Comparison of ENCODE assay signal across 19 cellular contexts in the genomic region with DNA sequence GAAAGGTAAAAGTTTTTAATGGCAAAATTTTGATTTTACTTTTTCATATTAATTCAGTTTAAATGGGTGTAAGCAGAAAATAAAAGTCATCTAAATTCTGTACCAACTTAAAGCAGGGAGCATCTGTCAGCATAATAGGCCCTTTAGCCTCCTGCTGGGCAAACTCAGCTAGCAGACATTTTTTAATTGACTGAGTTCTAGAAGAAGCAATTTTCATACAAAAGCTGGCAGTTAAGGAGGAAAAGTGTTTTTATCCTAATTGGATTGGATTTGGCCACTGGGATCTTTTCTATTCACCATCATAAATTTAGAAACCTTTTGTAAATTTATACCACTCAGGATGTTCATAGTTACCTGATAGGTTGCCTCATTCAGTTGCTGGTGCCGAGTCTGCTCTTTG.
DNase-seq lines count a peak whose midpoint lies in the region; ATAC-seq lines count a peak whose summit lies in the region.
"Had no signal": no experiment of that assay in that cellular context is flagged by ENCODE, and none has a peak within 500 bp of the region (broad histone marks: within the 10 kb centered on the region; RNA-seq: fewer than 3 reads in every experiment).

No MANE protein-coding gene starts in this region.

- H4K8ac ChIP-seq in mesendoderm (ENCODE audit: low read depth, low read length), result no peak overlapping the region

- no peak overlapping the region for H3K4me3 ChIP-seq in mesendoderm (ENCODE audit: low read length)
- H3K4me3 ChIP-seq: cardiac muscle cell, MG63, SJCRH30, spleen, suprapubic skin had no signal

- no peak overlapping the region for H2BK120ac ChIP-seq in mesendoderm (ENCODE audit: low read depth, low read length)

- no peaks in the 10 kb centered on the region for H3K36me3 ChIP-seq in mesendoderm (ENCODE audit: control insufficient read depth, insufficient read depth, low read length)
- H3K36me3 ChIP-seq: cardiac muscle cell, MG63, SJCRH30, spleen, suprapubic skin had no signal

- no CpG with 5 or more reads among the region's 1 CpG for WGBS in mesendoderm (ENCODE audit: extremely low coverage, insufficient coverage, low lambda C conversion rate)

- H3K4me1 Mint-ChIP-seq in natural killer cell treated with Interleukin-12 subunit alpha and Interleukin-12 subunit beta and Interleukin-15 and Interleukin-18, amount 100 ng/mL, for 72 hours (ENCODE audit: low read depth in 2 of 2), result no peaks in the 10 kb centered on the region
- H3K4me1 Mint-ChIP-seq: activated CD8-positive, alpha-beta memory T cell treated with anti-CD3 and anti-CD28 coated beads, Interleukin-2, amount 10 ng/mL, durations not matched to agents 7 days and 5 days; CD8-positive, alpha-beta memory T cell; IgD-negative memory B cell had no signal

- no peaks in the 10 kb centered on the region for H3K36me3 Mint-ChIP-seq in natural killer cell treated with Interleukin-12 subunit alpha and Interleukin-12 subunit beta and Interleukin-15 and Interleukin-18, amount 100 ng/mL, for 72 hours
- H3K36me3 Mint-ChIP-seq: activated CD8-positive, alpha-beta memory T cell treated with anti-CD3 and anti-CD28 coated beads, Interleukin-2, amount 10 ng/mL, durations not matched to agents 7 days and 5 days; CD8-positive, alpha-beta memory T cell; IgD-negative memory B cell had no signal

- no peaks in the 10 kb centered on the region for H3K27me3 Mint-ChIP-seq in natural killer cell treated with Interleukin-12 subunit alpha and Interleukin-12 subunit beta and Interleukin-15 and Interleukin-18, amount 100 ng/mL, for 72 hours
- H3K27me3 Mint-ChIP-seq: activated CD8-positive, alpha-beta memory T cell treated with anti-CD3 and anti-CD28 coated beads, Interleukin-2, amount 10 ng/mL, durations not matched to agents 7 days and 5 days; CD8-positive, alpha-beta memory T cell; IgD-negative memory B cell had no signal

- no peak overlapping the region for H3K18ac ChIP-seq in mesendoderm (ENCODE audit: low read length)

- no peak overlapping the region for H2BK5ac ChIP-seq in mesendoderm (ENCODE audit: low read length)

- no peaks in the 10 kb centered on the region for H3K27me3 ChIP-seq in mesendoderm (ENCODE audit: insufficient read depth, low read length, poor library complexity)
- H3K27me3 ChIP-seq: cardiac muscle cell, MG63, SJCRH30, spleen, suprapubic skin had no signal

- no peak overlapping the region for H3K4me2 ChIP-seq in mesendoderm (ENCODE audit: low read length)

- peaks cover 4% of the 10 kb centered on the region for H3K9me3 Mint-ChIP-seq in natural killer cell treated with Interleukin-12 subunit alpha and Interleukin-12 subunit beta and Interleukin-15 and Interleukin-18, amount 100 ng/mL, for 72 hours
- H3K9me3 Mint-ChIP-seq: activated T-helper 2 cell treated with anti-CD3 and anti-CD28 coated beads, Interferon-gamma antibody, Interleukin-2, Interleukin-4, amounts not matched to agents 10 μg/mL and 5 μg/mL and 100 μg/mL, durations not matched to agents 14 hours and 24 hours and 36 hours; IgD-negative memory B cell; T-helper 2 cell treated with Interferon-gamma antibody and Interleukin-4, amounts not matched to agents 5 μg/mL and 100 μg/mL, for 36 hours had no signal

- no peak for ATAC-seq in HG03354 (IDR thresholded peaks at IDR 0.05; ENCODE audit: poor library complexity, severe bottlenecking, unreplicated experiment)
- no peak for ATAC-seq in natural killer cell treated with Interleukin-12 subunit alpha and Interleukin-12 subunit beta and Interleukin-15 and Interleukin-18, amount 100 ng/mL, for 72 hours
- ATAC-seq: activated CD8-positive, alpha-beta memory T cell treated with anti-CD3 and anti-CD28 coated beads, Interleukin-2, amount 10 ng/mL, durations not matched to agents 7 days and 5 days had no signal

- H3K56ac ChIP-seq in mesendoderm (ENCODE audit: low read length), result no peak overlapping the region

- no peak overlapping the region for H3K4me3 Mint-ChIP-seq in natural killer cell treated with Interleukin-12 subunit alpha and Interleukin-12 subunit beta and Interleukin-15 and Interleukin-18, amount 100 ng/mL, for 72 hours
- H3K4me3 Mint-ChIP-seq: activated CD8-positive, alpha-beta memory T cell treated with anti-CD3 and anti-CD28 coated beads, Interleukin-2, amount 10 ng/mL, durations not matched to agents 7 days and 5 days; CD8-positive, alpha-beta memory T cell; IgD-negative memory B cell; T-helper 2 cell treated with Interferon-gamma antibody and Interleukin-4, amounts not matched to agents 5 μg/mL and 100 μg/mL, for 36 hours had no signal

- H3K9ac ChIP-seq in mesendoderm (ENCODE audit: low read length), result no peak overlapping the region

- no peak overlapping the region for H4K5ac ChIP-seq in mesendoderm (ENCODE audit: low read length)

- no peak overlapping the region for H3K27ac Mint-ChIP-seq in natural killer cell treated with Interleukin-12 subunit alpha and Interleukin-12 subunit beta and Interleukin-15 and Interleukin-18, amount 100 ng/mL, for 72 hours
- H3K27ac Mint-ChIP-seq: activated CD8-positive, alpha-beta memory T cell treated with anti-CD3 and anti-CD28 coated beads, Interleukin-2, amount 10 ng/mL, durations not matched to agents 7 days and 5 days; activated T-helper 2 cell treated with anti-CD3 and anti-CD28 coated beads, Interferon-gamma antibody, Interleukin-2, Interleukin-4, amounts not matched to agents 10 μg/mL and 5 μg/mL and 100 μg/mL, durations not matched to agents 14 hours and 24 hours and 36 hours; CD8-positive, alpha-beta memory T cell; IgD-negative memory B cell; T-helper 2 cell treated with Interferon-gamma antibody and Interleukin-4, amounts not matched to agents 5 μg/mL and 100 μg/mL, for 36 hours had no signal

- no peak overlapping the region for H3K27ac ChIP-seq in mesendoderm (ENCODE audit: low read depth, low read length)
- H3K27ac ChIP-seq: cardiac muscle cell, SJCRH30, spleen, suprapubic skin had no signal

- H2AK5ac ChIP-seq in mesendoderm (ENCODE audit: low read length), result no peak overlapping the region

- DNase-seq in ELR (ENCODE audit: low read depth) (peak; percentile 13), NCI-H146 (lab: John Stamatoyannopoulos, UW) (peak; percentile 90), NCI-H748 (lab: John Stamatoyannopoulos, UW; ENCODE audit: unreplicated experiment) (peak; percentile 93), mesendoderm (peak; percentile 62), HuH-7.5 (ENCODE audit: low spot score) (no peak), NCI-H2029 treated with DMSO at 0.1 percent for 48 hours (lab: John Stamatoyannopoulos, UW) (no peak)
- DNase-seq in natural killer cell treated with Interleukin-12 subunit alpha and Interleukin-12 subunit beta and Interleukin-15 and Interleukin-18, amount 100 ng/mL, for 72 hours (ENCODE audit: low spot score), result no peak
- DNase-seq: activated CD8-positive, alpha-beta memory T cell treated with anti-CD3 and anti-CD28 coated beads, Interleukin-2, amount 10 ng/mL, durations not matched to agents 7 days and 5 days; CD8-positive, alpha-beta memory T cell; MG63; OCI-M1; SJCRH30; spleen had no signal

- H3K4ac ChIP-seq in mesendoderm (ENCODE audit: low read depth, low read length), result no peak overlapping the region

- H2BK15ac ChIP-seq in mesendoderm (replicated peaks; ENCODE audit: low read depth), result no peak overlapping the region

- peaks cover 4% of the 10 kb centered on the region for H3K4me1 ChIP-seq in mesendoderm (ENCODE audit: control insufficient read depth, low read depth, low read length)
- H3K4me1 ChIP-seq: SJCRH30, spleen, suprapubic skin had no signal

- no peaks in the 10 kb centered on the region for H3K79me1 ChIP-seq in mesendoderm (ENCODE audit: low read length)

- no peak overlapping the region for H3K23ac ChIP-seq in mesendoderm (ENCODE audit: low read length)

- H3K79me2 ChIP-seq in mesendoderm (ENCODE audit: control insufficient read depth, insufficient read depth, low read length), result no peaks in the 10 kb centered on the region

Comparison
In these comparisons a context has a peak if more than half of its experiments do, and no peak if none do; other contexts are left out.
1. DNase-seq: peak in ELR (single experiment), NCI-H146 (single experiment), NCI-H748 (single experiment) and mesendoderm (single experiment); none in HuH-7.5 (single experiment), NCI-H2029 treated with DMSO at 0.1 percent for 48 hours (single experiment) and natural killer cell treated with Interleukin-12 subunit alpha and Interleukin-12 subunit beta and Interleukin-15 and Interleukin-18, amount 100 ng/mL, for 72 hours (single experiment).